In the genomic region with DNA sequence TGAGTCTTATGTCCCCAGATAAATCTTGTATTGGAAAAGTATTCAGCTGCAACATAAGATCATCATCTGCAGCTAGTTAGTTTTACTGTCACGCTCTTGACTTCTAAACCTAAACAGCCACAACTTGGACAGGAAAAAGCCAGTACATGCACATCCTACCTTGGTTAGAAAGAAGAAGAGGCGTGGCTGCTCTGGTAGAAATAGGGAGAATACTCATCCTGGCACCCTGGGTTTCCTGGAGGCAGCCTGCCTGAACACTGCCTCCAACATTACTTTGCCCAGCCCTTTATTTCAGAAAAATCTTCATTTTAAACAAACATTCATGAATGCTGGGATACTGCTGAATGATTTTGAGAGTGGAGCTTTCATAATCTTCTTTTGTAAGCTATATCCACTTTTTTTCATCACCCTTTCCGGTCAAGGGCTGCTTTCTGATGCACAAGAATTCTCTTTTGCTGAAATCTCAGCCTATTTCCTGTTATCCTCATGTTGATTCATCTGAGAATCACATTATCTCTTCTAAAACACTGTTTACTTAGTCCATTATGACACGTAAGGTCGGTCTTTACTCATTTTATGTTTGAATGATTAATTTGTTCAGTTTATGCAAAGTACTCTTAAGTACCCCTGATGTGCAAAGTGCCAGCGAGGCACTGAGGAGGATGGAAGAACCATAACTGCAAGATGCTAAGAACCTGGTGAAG, we compare ENCODE assay signal across 13 cellular contexts. TPM values are rescaled to one million over a fixed set of nuclear protein-coding genes. Genes with fewer than 3 reads are reported as not detected.
DNase-seq lines count a peak whose midpoint lies in the region; ATAC-seq, FAIRE-seq and TF ChIP-seq lines count a peak whose summit lies in the region.
"Had no signal": no experiment of that assay in that cellular context is flagged by ENCODE, and none has a peak within 500 bp of the region (broad histone marks: within the 10 kb centered on the region; RNA-seq: fewer than 3 reads in every experiment).

No MANE protein-coding gene starts in this region.

- TF ChIP-seq EP300 in H1 (IDR thresholded peaks at IDR 0.05; ENCODE audit: borderline replicate concordance in 1 of 2, low read depth in 2 of 2, low read length in 2 of 2): no peak

- H2BK12ac ChIP-seq in H1 (ENCODE audit: low read depth, low read length): 0 out of 2 replicates have a peak overlapping the region, but pooled peaks have one; percentile 19

- peaks cover 5% of the 10 kb centered on the region for H3K27me3 Mint-ChIP-seq in activated T-cell treated with anti-CD3 and anti-CD28 coated beads, Interleukin-2, amount 50 U/mL, for 4 hours (ENCODE audit: low read depth)

- FAIRE-seq in H1 (lab: Jason Lieb, UNC): no peak

- H3K79me2 ChIP-seq in H1 (ENCODE audit: control insufficient read depth in 1 of 2, insufficient read depth in 2 of 2, low read length in 2 of 2): no peaks in the 10 kb centered on the region

- TF ChIP-seq CTCF in right atrium auricular region (IDR thresholded peaks at IDR 0.05): no peak
- no peak for TF ChIP-seq CTCF in H1 (IDR thresholded peaks at IDR 0.05; ENCODE audit: control extremely low read depth in 1 of 3, insufficient read depth in 1 of 3, low read depth in 1 of 3, low read length in 3 of 3)

- no peak overlapping the region for H3K14ac ChIP-seq in H1 (ENCODE audit: insufficient read length)

- H4K5ac ChIP-seq in H1 (ENCODE audit: insufficient read length, low read depth, low read length): no peak overlapping the region

- H3K4ac ChIP-seq in H1 (replicated peaks; ENCODE audit: insufficient read length, low read depth, low read length): no peak overlapping the region

- H3K36me3 ChIP-seq in right atrium auricular region (peaks cover 13% of the 10 kb centered on the region), H1 (ENCODE audit: control insufficient read depth in 2 of 4, insufficient read depth in 4 of 4, low read length in 3 of 4) (no peaks in the 10 kb centered on the region), muscle layer of duodenum (ENCODE audit: control insufficient read depth in 1 of 2, insufficient read depth in 2 of 2, low read length in 2 of 2) (peaks cover 0 to 21% of the 10 kb centered on the region in 2 donors)
- H3K36me3 ChIP-seq: upper lobe of right lung had no signal

- H2BK15ac ChIP-seq in H1 (ENCODE audit: low read length): 0 out of 2 replicates have a peak overlapping the region, but pooled peaks have one; percentile 29

- no peak overlapping the region for H3K23ac ChIP-seq in H1 (ENCODE audit: insufficient read length)

- no peak overlapping the region for H2BK5ac ChIP-seq in H1 (ENCODE audit: low read depth, low read length)

- H3K4me2 ChIP-seq in H1 (ENCODE audit: insufficient read depth in 1 of 2, low read depth in 2 of 2, low read length in 2 of 2): no peak overlapping the region

- H2BK120ac ChIP-seq in H1 (replicated peaks; ENCODE audit: low read depth, low read length): no peak overlapping the region

- H3K4me3 Mint-ChIP-seq in activated T-cell treated with anti-CD3 and anti-CD28 coated beads, Interleukin-2, amount 50 U/mL, for 4 hours: no peak overlapping the region

- no peaks in the 10 kb centered on the region for H3K9me3 ChIP-seq in right atrium auricular region
- no peaks in the 10 kb centered on the region for H3K9me3 ChIP-seq in H1 (ENCODE audit: insufficient read depth in 2 of 2, low read depth in 1 of 2, low read length in 1 of 2)
- no peaks in the 10 kb centered on the region for H3K9me3 ChIP-seq in muscle layer of duodenum (ENCODE audit: control insufficient read depth in 1 of 2, low read length in 2 of 2)
- H3K9me3 ChIP-seq: upper lobe of right lung had no signal

- H3K4me3 ChIP-seq in right atrium auricular region (no peak overlapping the region), H1 (ENCODE audit: extremely low read depth in 1 of 4, insufficient read depth in 2 of 4, low read depth in 3 of 4, low read length in 4 of 4) (no peak overlapping the region), muscle layer of duodenum (ENCODE audit: low read depth in 1 of 2, low read length in 2 of 2) (no peak overlapping the region)
- H3K4me3 ChIP-seq: upper lobe of right lung had no signal

- H3K4me1 ChIP-seq in right atrium auricular region (peaks cover 0 to 78% of the 10 kb centered on the region in 2 donors), H1 (replicated peaks in 1 of 4; ENCODE audit: control insufficient read depth in 3 of 4, insufficient read depth in 4 of 4, low read length in 3 of 4) (peaks cover 0 to 11% (median 3%) of the 10 kb centered on the region in 4 experiments; a peak in 4 of 7 replicates), muscle layer of duodenum (ENCODE audit: control insufficient read depth in 1 of 2, insufficient read depth in 2 of 2, low read length in 2 of 2) (peaks cover 29 to 58% of the 10 kb centered on the region in 2 donors)

- peak overlapping the region; percentile 65 to 69 for H3K27ac ChIP-seq in right atrium auricular region
- H3K27ac ChIP-seq in H1 (ENCODE audit: low read depth, low read length): no peak overlapping the region
- H3K27ac ChIP-seq in muscle layer of duodenum (ENCODE audit: low read length): peak overlapping the region; percentile 54

- peaks cover 13% of the 10 kb centered on the region for H3K9me3 Mint-ChIP-seq in activated T-cell treated with anti-CD3 and anti-CD28 coated beads, Interleukin-2, amount 50 U/mL, for 4 hours

- no peaks in the 10 kb centered on the region for H4K20me1 ChIP-seq in H1 (replicated peaks in 1 of 2; ENCODE audit: control insufficient read depth in 1 of 2, insufficient read depth in 2 of 2, low read length in 2 of 2)

- H2BK20ac ChIP-seq in H1 (ENCODE audit: low read length): no peak overlapping the region

- DNase-seq in right atrium auricular region (ENCODE audit: low spot score): no peak
- DNase-seq in cardiac septum (ENCODE audit: low spot score): no peak
- no peak for DNase-seq in H1 (ENCODE audit: low read depth in 1 of 2, low spot score in 2 of 2)
- no peak for DNase-seq in D341Med (ENCODE audit: low spot score)
- DNase-seq in HUDEP-2 (lab: John Stamatoyannopoulos, UW; ENCODE audit: unreplicated experiment in 76 of 76): no peak
- DNase-seq in activated T-cell treated with anti-CD3 and anti-CD28 coated beads, Interleukin-2, amount 50 U/mL, for 4 hours: no peak
- DNase-seq: AML-193; effector CD4-positive, alpha-beta T cell; NCI-H774; stimulated activated CD4-positive, alpha-beta T cell treated with anti-CD3 and anti-CD28 coated beads, Interleukin-2, amount 100 ng/mL, for 48 hours; upper lobe of right lung had no signal

- H3K79me1 ChIP-seq in H1 (ENCODE audit: low read depth, low read length): no peaks in the 10 kb centered on the region

- POLR2A ChIA-PET in H1 (lab: Charles Lee; ENCODE audit: partially characterized antibody): interaction anchor here (0.9 kb wide), 1 partner anchor 11 kb away, joined by 3 read pairs; no protein-coding TSS in a partner anchor

- TF ChIP-seq POLR2A in H1 (IDR thresholded peaks at IDR 0.05; ENCODE audit: control extremely low read depth in 1 of 2, low read depth in 2 of 2, low read length in 2 of 2): no peak

- H3K18ac ChIP-seq in H1 (ENCODE audit: extremely low read depth, low read length): no peak overlapping the region

- H4K8ac ChIP-seq in H1 (ENCODE audit: extremely low read depth, insufficient read depth, low read length): no peak overlapping the region

- no peak overlapping the region for H2AFZ ChIP-seq in H1 (ENCODE audit: low read length)

- intact Hi-C loops in cardiac septum (cut with DNase I): loop anchor here (10.0 kb wide), 2 partner anchors 254 to 494 kb away; no protein-coding TSS in a partner anchor

- WGBS in H1 (ENCODE audit: extremely low coverage in 1 of 2, insufficient coverage in 1 of 2, insufficient read length in 1 of 2, insufficient replicate concordance in 2 of 2, low coverage in 1 of 2, low lambda C conversion rate in 2 of 2, missing lambda C conversion rate in 1 of 2), 2 experiments: 89% methylated on average over 6 of the region's 6 CpGs; no CpG with 5 or more reads in 1 of the 2 experiments

- H3K23me2 ChIP-seq in H1 (ENCODE audit: low read depth, low read length): no peaks in the 10 kb centered on the region

- H3K27me3 ChIP-seq in right atrium auricular region: no peaks in the 10 kb centered on the region
- no peaks in the 10 kb centered on the region for H3K27me3 ChIP-seq in H1 (replicated peaks in 1 of 4; ENCODE audit: control insufficient read depth in 3 of 4, extremely low read depth in 1 of 4, insufficient read depth in 3 of 4, low read length in 3 of 4)
- no peaks in the 10 kb centered on the region for H3K27me3 ChIP-seq in muscle layer of duodenum (ENCODE audit: low read depth, low read length)
- H3K27me3 ChIP-seq: upper lobe of right lung had no signal

- peaks cover 2% of the 10 kb centered on the region for H3K36me3 Mint-ChIP-seq in activated T-cell treated with anti-CD3 and anti-CD28 coated beads, Interleukin-2, amount 50 U/mL, for 4 hours (ENCODE audit: insufficient read depth)

- H4K91ac ChIP-seq in H1 (replicated peaks; ENCODE audit: insufficient read length, low read length): no peak overlapping the region

- H2AK5ac ChIP-seq in H1 (ENCODE audit: low read depth, low read length): 0 out of 2 replicates have a peak overlapping the region, but pooled peaks have one; percentile 41

- no peak overlapping the region for H3K56ac ChIP-seq in H1 (replicated peaks; ENCODE audit: insufficient read length, low read depth, low read length)

- H3K9ac ChIP-seq in H1 (replicated peaks in 1 of 4; ENCODE audit: extremely low read depth in 1 of 4, low read depth in 3 of 4, low read length in 3 of 4): no peak overlapping the region

- ATAC-seq in GM19452 (IDR thresholded peaks at IDR 0.05; ENCODE audit: unreplicated experiment): no peak
- ATAC-seq in activated T-cell treated with anti-CD3 and anti-CD28 coated beads, Interleukin-2, amount 50 U/mL, for 4 hours: no peak
- ATAC-seq: upper lobe of right lung had no signal

- no peak for TF ChIP-seq RAD21 in H1 (IDR thresholded peaks at IDR 0.05 in 1 of 2, conservative IDR thresholded peaks at IDR 0.05 in 1 of 2; ENCODE audit: low read depth in 2 of 2, low read length in 2 of 2)

- H3K4me1 Mint-ChIP-seq in activated T-cell treated with anti-CD3 and anti-CD28 coated beads, Interleukin-2, amount 50 U/mL, for 4 hours (ENCODE audit: low read depth): peaks cover 4% of the 10 kb centered on the region

- CTCF ChIA-PET in H1 (lab: Charles Lee; ENCODE audit: partially characterized antibody): interaction anchor here (0.8 to 1.6 kb wide), 6 partner anchors 10 to 258 kb away, joined by 3 to 8 read pairs (median 4); no protein-coding TSS in a partner anchor

RNA-seq across cellular contexts. Expression of a gene that starts 55.2 kb away (rescaled TPM):
- total RNA-seq in right atrium auricular region (10 to 100 TPM; 21.6 to 23.3 TPM), cardiac septum (26.9 TPM)
- 2.8 and 2.9 TPM in 2 replicates for total RNA-seq in H1 (2021; fragmentation: NEBNext Ultra II Directional; extraction: Animal tissue kit (Norgen Biotek cat#: 25700))
- polyA plus RNA-seq in H1 (2011; rRNA removed): 0.80 and 0.82 TPM in 2 replicates
- polyA plus RNA-seq in H1 (2011; cell fraction: cytosol; rRNA removed): 0.94 TPM
- 3.3 TPM for polyA plus RNA-seq in H1 (2011; cell fraction: nucleus; rRNA removed)
- 1.3 to 2.1 TPM (median 1.7 TPM) in 4 replicates for polyA plus RNA-seq in H1 (2012, experiment 1 of 2)
- 0.34 TPM for polyA plus RNA-seq in H1 (2012, experiment 2 of 2)
- 1.2 TPM for polyA plus RNA-seq in H1 (2013, experiment 1 of 2)
- polyA plus RNA-seq in H1 (2013, experiment 2 of 2): 1.2 TPM
- 4.6 and 5.3 TPM in 2 replicates for polyA minus RNA-seq in H1 (2011; rRNA and poly(A)+ RNA removed)
- polyA minus RNA-seq in H1 (2011; cell fraction: cytosol; rRNA and poly(A)+ RNA removed): 3.5 TPM
- polyA minus RNA-seq in H1 (2011; cell fraction: nucleus; rRNA and poly(A)+ RNA removed): 21.6 TPM
- under 1 TPM; 0.05 to 0.15 (median 0.14) TPM for total RNA-seq in activated T-cell treated with anti-CD3 and anti-CD28 coated beads, Interleukin-2, amount 50 U/mL, for 4 hours
